Comparison of ENCODE assay signal across 11 cellular contexts in genomic region chr7:17696422-17696821, GRCh38.
DNase-seq lines count a peak whose midpoint lies in the region; ATAC-seq, FAIRE-seq and TF ChIP-seq lines count a peak whose summit lies in the region.
"Had no signal": no experiment of that assay in that cellular context is flagged by ENCODE, and none has a peak within 500 bp of the region (broad histone marks: within the 10 kb centered on the region; RNA-seq: fewer than 3 reads in every experiment).

No MANE protein-coding gene starts in this region.

- no peak overlapping the region for H3K4me3 Mint-ChIP-seq in astrocyte (ENCODE audit: unreplicated experiment)
- H3K4me3 Mint-ChIP-seq: activated T-helper 1 cell treated with anti-CD3 and anti-CD28 coated beads, Interleukin-12 subunit alpha, Interleukin-12 subunit beta, Interleukin-2, Interleukin-4 antibody, amounts not matched to agents 30 ng/mL and 10 ng/mL and 1 ng/mL, durations not matched to agents 14 hours and 24 hours and 36 hours; stimulated activated naive CD8-positive, alpha-beta T cell treated with anti-CD3 and anti-CD28 coated beads, Interleukin-15, Interleukin-2, amounts not matched to agents 100 ng/mL and 50 ng/mL, for 24 hours had no signal

- peaks cover 8% of the 10 kb centered on the region for H3K9me3 ChIP-seq in astrocyte (ENCODE audit: insufficient read depth, low read depth, low read length)
- H3K9me3 ChIP-seq: ovary had no signal

- no peak for TF ChIP-seq CTCF in astrocyte (IDR thresholded peaks at IDR 0.05; ENCODE audit: insufficient read depth, low read depth, low read length)

- peaks cover 3% of the 10 kb centered on the region for H3K27me3 ChIP-seq in astrocyte (ENCODE audit: insufficient read depth, low read length)
- H3K27me3 ChIP-seq: ovary had no signal

- H3K4me2 ChIP-seq in astrocyte (ENCODE audit: low read length) = peak overlapping the region; percentile 10

- H3K27ac ChIP-seq in astrocyte (ENCODE audit: low read depth, low read length) = peak overlapping the region; percentile 32
- H3K27ac ChIP-seq: ovary had no signal

- ATAC-seq in HG03175 (IDR thresholded peaks at IDR 0.05; ENCODE audit: unreplicated experiment) = no peak
- no peak for ATAC-seq in GM19324 (IDR thresholded peaks at IDR 0.05; ENCODE audit: low FRiP score, unreplicated experiment)

- no peaks in the 10 kb centered on the region for H3K36me3 ChIP-seq in astrocyte (ENCODE audit: insufficient read depth, low read length)
- H3K36me3 ChIP-seq: ovary had no signal

- H2AFZ ChIP-seq in astrocyte (ENCODE audit: low read depth, low read length) = no peak overlapping the region

- peaks cover 1% of the 10 kb centered on the region for H3K36me3 Mint-ChIP-seq in astrocyte (ENCODE audit: low read depth, unreplicated experiment)

- no peaks in the 10 kb centered on the region for H3K79me2 ChIP-seq in astrocyte (ENCODE audit: insufficient read depth, low read length)

- no peaks in the 10 kb centered on the region for H4K20me1 ChIP-seq in astrocyte (ENCODE audit: insufficient read depth, low read length)

- H3K4me1 Mint-ChIP-seq in astrocyte (ENCODE audit: low read depth, unreplicated experiment) = peaks cover 14% of the 10 kb centered on the region

- DNase-seq in A172 (ENCODE audit: low spot score) (peak; percentile 79), LHCN-M2 (ENCODE audit: low read depth) (peak; percentile 92), astrocyte (ENCODE audit: low read depth) (peak; percentile 53), iris pigment epithelial cell (ENCODE audit: low read depth) (peak; percentile 67), NCI-H1417 treated with DMSO at 0.1 percent for 48 hours (lab: John Stamatoyannopoulos, UW) (no peak), retina (no peak)

- no peak for FAIRE-seq in astrocyte (lab: Jason Lieb, UNC)

- peaks cover 5% of the 10 kb centered on the region for H3K4me1 ChIP-seq in astrocyte (ENCODE audit: insufficient read depth, low read length)

- no peak overlapping the region for H3K4me3 ChIP-seq in astrocyte (ENCODE audit: insufficient read depth, low read depth, low read length)
- H3K4me3 ChIP-seq: ovary had no signal

- no peaks in the 10 kb centered on the region for H3K27me3 Mint-ChIP-seq in astrocyte (ENCODE audit: low read depth, unreplicated experiment)

- H3K27ac Mint-ChIP-seq in astrocyte (ENCODE audit: unreplicated experiment) = peak overlapping the region; percentile 43
- H3K27ac Mint-ChIP-seq: activated T-helper 1 cell treated with anti-CD3 and anti-CD28 coated beads, Interleukin-12 subunit alpha, Interleukin-12 subunit beta, Interleukin-2, Interleukin-4 antibody, amounts not matched to agents 30 ng/mL and 10 ng/mL and 1 ng/mL, durations not matched to agents 14 hours and 24 hours and 36 hours; stimulated activated naive CD8-positive, alpha-beta T cell treated with anti-CD3 and anti-CD28 coated beads, Interleukin-15, Interleukin-2, amounts not matched to agents 100 ng/mL and 50 ng/mL, for 24 hours had no signal

- peaks cover 12% of the 10 kb centered on the region for H3K9me3 Mint-ChIP-seq in astrocyte (ENCODE audit: unreplicated experiment)

- H3K9ac ChIP-seq in astrocyte (ENCODE audit: low read length) = no peak overlapping the region

Comparison
In these comparisons a context has a peak if more than half of its experiments do, and no peak if none do; other contexts are left out.
1. DNase-seq: peak in A172 (single experiment), LHCN-M2 (single experiment), astrocyte (single experiment) and iris pigment epithelial cell (single experiment); none in NCI-H1417 treated with DMSO at 0.1 percent for 48 hours (single experiment) and retina (single experiment).